Comparison of ENCODE assay signal across 17 cellular contexts in genomic region chrX:17413228-17413627, GRCh38. TPM values are rescaled to one million over a fixed set of nuclear protein-coding genes. Genes with fewer than 3 reads are reported as not detected.
DNase-seq lines count a peak whose midpoint lies in the region; ATAC-seq, FAIRE-seq and TF ChIP-seq lines count a peak whose summit lies in the region.
"Had no signal": no experiment of that assay in that cellular context is flagged by ENCODE, and none has a peak within 500 bp of the region (broad histone marks: within the 10 kb centered on the region; RNA-seq: fewer than 3 reads in every experiment).

No MANE protein-coding gene starts in this region.

- no peak for FAIRE-seq in urothelium cell line (lab: Jason Lieb, UNC)

- H3K36me3 ChIP-seq in SJCRH30, result no peaks in the 10 kb centered on the region
- H3K36me3 ChIP-seq: BLaER1, esophagus muscularis mucosa, HAP-1 had no signal

- no peak overlapping the region for H3K27ac ChIP-seq in SJCRH30
- H3K27ac ChIP-seq: BLaER1, body of pancreas, esophagus muscularis mucosa had no signal

- DNase-seq in activated naive CD4-positive, alpha-beta T cell treated with anti-CD3 and anti-CD28 coated beads for 36 hours, result no peak
- no peak for DNase-seq in activated naive CD4-positive, alpha-beta T cell treated with anti-CD3 and anti-CD28 coated beads, Interleukin-2, amount 10 ng/mL, durations not matched to agents 7 days and 5 days
- DNase-seq in RKO (ENCODE audit: low spot score), result peak; percentile 11
- peak; percentile 79 for DNase-seq in fibroblast of gingiva (ENCODE audit: low read depth)
- DNase-seq in stimulated activated naive CD8-positive, alpha-beta T cell treated with anti-CD3 and anti-CD28 coated beads, Interleukin-15, amount 100 ng/mL, for 72 hours, result no peak
- DNase-seq in urothelium cell line (ENCODE audit: low spot score), result no peak
- DNase-seq in SJCRH30, result no peak
- DNase-seq in activated CD8-positive, alpha-beta T cell treated with anti-CD3 and anti-CD28 coated beads for 36 hours, result no peak
- DNase-seq: activated CD8-positive, alpha-beta memory T cell treated with anti-CD3 and anti-CD28 coated beads, Interleukin-2, amount 10 ng/mL, durations not matched to agents 7 days and 5 days; body of pancreas; NCI-H82; nucleus accumbens; stimulated activated CD4-positive, alpha-beta T cell treated with anti-CD3 and anti-CD28 coated beads, Interleukin-2, amount 100 ng/mL, for 24 hours; stimulated activated naive CD4-positive, alpha-beta T cell treated with Interleukin-2 at 50 U/mL for 16 hours had no signal

- no peaks in the 10 kb centered on the region for H3K9me3 Mint-ChIP-seq in activated naive CD4-positive, alpha-beta T cell treated with anti-CD3 and anti-CD28 coated beads for 36 hours
- no peaks in the 10 kb centered on the region for H3K9me3 Mint-ChIP-seq in activated naive CD4-positive, alpha-beta T cell treated with anti-CD3 and anti-CD28 coated beads, Interleukin-2, amount 10 ng/mL, durations not matched to agents 7 days and 5 days
- H3K9me3 Mint-ChIP-seq in stimulated activated naive CD8-positive, alpha-beta T cell treated with anti-CD3 and anti-CD28 coated beads, Interleukin-15, amount 100 ng/mL, for 72 hours, result no peaks in the 10 kb centered on the region
- H3K9me3 Mint-ChIP-seq in activated CD8-positive, alpha-beta T cell treated with anti-CD3 and anti-CD28 coated beads for 36 hours, result no peaks in the 10 kb centered on the region

- no peak for TF ChIP-seq CTCF in activated CD8-positive, alpha-beta T cell treated with anti-CD3 and anti-CD28 coated beads for 36 hours (IDR thresholded peaks at IDR 0.05)

- H3K4me1 ChIP-seq in SJCRH30, result no peaks in the 10 kb centered on the region
- H3K4me1 ChIP-seq: BLaER1, body of pancreas, HAP-1 had no signal

- peak; percentile 71 for ATAC-seq in stimulated activated naive CD8-positive, alpha-beta T cell treated with anti-CD3 and anti-CD28 coated beads, Interleukin-15, amount 100 ng/mL, for 72 hours
- ATAC-seq in activated CD8-positive, alpha-beta T cell treated with anti-CD3 and anti-CD28 coated beads for 36 hours, result no peak
- ATAC-seq: activated CD8-positive, alpha-beta memory T cell treated with anti-CD3 and anti-CD28 coated beads, Interleukin-2, amount 10 ng/mL, durations not matched to agents 7 days and 5 days; body of pancreas had no signal

- POLR2A ChIA-PET in activated CD8-positive, alpha-beta T cell treated with anti-CD3 and anti-CD28 coated beads for 36 hours (lab: Charles Lee), result no interaction called here

- H3K27me3 ChIP-seq in SJCRH30, result no peaks in the 10 kb centered on the region
- H3K27me3 ChIP-seq: body of pancreas, esophagus muscularis mucosa had no signal

- intact Hi-C loops in activated naive CD4-positive, alpha-beta T cell treated with anti-CD3 and anti-CD28 coated beads for 36 hours (cut with micrococcal nuclease), result loop anchor here (1.0 kb wide), 2 partner anchors 28 to 35 kb away; no protein-coding TSS in a partner anchor
- intact Hi-C loops in activated CD8-positive, alpha-beta T cell treated with anti-CD3 and anti-CD28 coated beads for 36 hours (cut with micrococcal nuclease), result no loop called here

- H3K27ac Mint-ChIP-seq in activated naive CD4-positive, alpha-beta T cell treated with anti-CD3 and anti-CD28 coated beads for 36 hours, result peak overlapping the region; percentile 7
- H3K27ac Mint-ChIP-seq in activated naive CD4-positive, alpha-beta T cell treated with anti-CD3 and anti-CD28 coated beads, Interleukin-2, amount 10 ng/mL, durations not matched to agents 7 days and 5 days, result no peak overlapping the region
- peak overlapping the region in 1 of 2 donors; percentile 90 for H3K27ac Mint-ChIP-seq in stimulated activated naive CD8-positive, alpha-beta T cell treated with anti-CD3 and anti-CD28 coated beads, Interleukin-15, amount 100 ng/mL, for 72 hours
- no peak overlapping the region for H3K27ac Mint-ChIP-seq in activated CD8-positive, alpha-beta T cell treated with anti-CD3 and anti-CD28 coated beads for 36 hours
- H3K27ac Mint-ChIP-seq: activated CD8-positive, alpha-beta memory T cell treated with anti-CD3 and anti-CD28 coated beads, Interleukin-2, amount 10 ng/mL, durations not matched to agents 7 days and 5 days had no signal

- peaks cover 15% of the 10 kb centered on the region for H3K27me3 Mint-ChIP-seq in activated naive CD4-positive, alpha-beta T cell treated with anti-CD3 and anti-CD28 coated beads for 36 hours (ENCODE audit: low read depth)
- no peaks in the 10 kb centered on the region for H3K27me3 Mint-ChIP-seq in activated naive CD4-positive, alpha-beta T cell treated with anti-CD3 and anti-CD28 coated beads, Interleukin-2, amount 10 ng/mL, durations not matched to agents 7 days and 5 days
- H3K27me3 Mint-ChIP-seq in stimulated activated naive CD8-positive, alpha-beta T cell treated with anti-CD3 and anti-CD28 coated beads, Interleukin-15, amount 100 ng/mL, for 72 hours, result peaks cover 23% of the 10 kb centered on the region
- H3K27me3 Mint-ChIP-seq in activated CD8-positive, alpha-beta T cell treated with anti-CD3 and anti-CD28 coated beads for 36 hours, result peaks cover 3% of the 10 kb centered on the region
- H3K27me3 Mint-ChIP-seq: activated CD8-positive, alpha-beta memory T cell treated with anti-CD3 and anti-CD28 coated beads, Interleukin-2, amount 10 ng/mL, durations not matched to agents 7 days and 5 days had no signal

- no peak overlapping the region for H3K4me3 ChIP-seq in SJCRH30
- H3K4me3 ChIP-seq: BLaER1, body of pancreas, esophagus muscularis mucosa, HAP-1 had no signal

- CTCF ChIA-PET in activated naive CD4-positive, alpha-beta T cell treated with anti-CD3 and anti-CD28 coated beads for 36 hours (lab: Charles Lee), result interaction anchor here (1.2 kb wide), 1 partner anchor 178 kb away, joined by 3 read pairs; no protein-coding TSS in a partner anchor
- CTCF ChIA-PET in activated naive CD4-positive, alpha-beta T cell treated with anti-CD3 and anti-CD28 coated beads, Interleukin-2, amount 10 ng/mL, durations not matched to agents 7 days and 5 days (lab: Charles Lee), result no interaction called here
- CTCF ChIA-PET in activated CD8-positive, alpha-beta T cell treated with anti-CD3 and anti-CD28 coated beads for 36 hours (lab: Charles Lee), result no interaction called here

- no peak overlapping the region for H3K4me3 Mint-ChIP-seq in activated naive CD4-positive, alpha-beta T cell treated with anti-CD3 and anti-CD28 coated beads for 36 hours
- H3K4me3 Mint-ChIP-seq in activated naive CD4-positive, alpha-beta T cell treated with anti-CD3 and anti-CD28 coated beads, Interleukin-2, amount 10 ng/mL, durations not matched to agents 7 days and 5 days, result no peak overlapping the region
- peak overlapping the region in 1 of 2 donors; percentile 57 for H3K4me3 Mint-ChIP-seq in stimulated activated naive CD8-positive, alpha-beta T cell treated with anti-CD3 and anti-CD28 coated beads, Interleukin-15, amount 100 ng/mL, for 72 hours
- no peak overlapping the region for H3K4me3 Mint-ChIP-seq in activated CD8-positive, alpha-beta T cell treated with anti-CD3 and anti-CD28 coated beads for 36 hours
- H3K4me3 Mint-ChIP-seq: activated CD8-positive, alpha-beta memory T cell treated with anti-CD3 and anti-CD28 coated beads, Interleukin-2, amount 10 ng/mL, durations not matched to agents 7 days and 5 days had no signal

- H3K36me3 Mint-ChIP-seq in activated naive CD4-positive, alpha-beta T cell treated with anti-CD3 and anti-CD28 coated beads for 36 hours (ENCODE audit: low read depth), result no peaks in the 10 kb centered on the region
- H3K36me3 Mint-ChIP-seq in activated naive CD4-positive, alpha-beta T cell treated with anti-CD3 and anti-CD28 coated beads, Interleukin-2, amount 10 ng/mL, durations not matched to agents 7 days and 5 days, result no peaks in the 10 kb centered on the region
- no peaks in the 10 kb centered on the region for H3K36me3 Mint-ChIP-seq in activated CD8-positive, alpha-beta T cell treated with anti-CD3 and anti-CD28 coated beads for 36 hours (ENCODE audit: low read depth)
- H3K36me3 Mint-ChIP-seq: activated CD8-positive, alpha-beta memory T cell treated with anti-CD3 and anti-CD28 coated beads, Interleukin-2, amount 10 ng/mL, durations not matched to agents 7 days and 5 days had no signal

- H3K4me1 Mint-ChIP-seq in activated naive CD4-positive, alpha-beta T cell treated with anti-CD3 and anti-CD28 coated beads for 36 hours (ENCODE audit: low read depth), result peaks cover 28% of the 10 kb centered on the region
- H3K4me1 Mint-ChIP-seq in activated naive CD4-positive, alpha-beta T cell treated with anti-CD3 and anti-CD28 coated beads, Interleukin-2, amount 10 ng/mL, durations not matched to agents 7 days and 5 days, result no peaks in the 10 kb centered on the region
- peaks cover 48% of the 10 kb centered on the region for H3K4me1 Mint-ChIP-seq in stimulated activated naive CD8-positive, alpha-beta T cell treated with anti-CD3 and anti-CD28 coated beads, Interleukin-15, amount 100 ng/mL, for 72 hours
- peaks cover 7% of the 10 kb centered on the region for H3K4me1 Mint-ChIP-seq in activated CD8-positive, alpha-beta T cell treated with anti-CD3 and anti-CD28 coated beads for 36 hours (ENCODE audit: low read depth)
- H3K4me1 Mint-ChIP-seq: activated CD8-positive, alpha-beta memory T cell treated with anti-CD3 and anti-CD28 coated beads, Interleukin-2, amount 10 ng/mL, durations not matched to agents 7 days and 5 days had no signal

- H3K9me3 ChIP-seq in SJCRH30 (replicated peaks), result no peaks in the 10 kb centered on the region
- H3K9me3 ChIP-seq: BLaER1, body of pancreas, esophagus muscularis mucosa, HAP-1 had no signal

RNA-seq across cellular contexts. Expression of gene NHS, which starts 38.2 kb away (rescaled TPM):
- total RNA-seq in activated naive CD4-positive, alpha-beta T cell treated with anti-CD3 and anti-CD28 coated beads for 36 hours, result 1 to 10 TPM; 7.8 to 8.9 TPM
- total RNA-seq in SJCRH30 (2014; rRNA removed; shearing (Covaris generic)), result 0.51 and 0.56 TPM in 2 replicates
- total RNA-seq in activated CD8-positive, alpha-beta T cell treated with anti-CD3 and anti-CD28 coated beads for 36 hours, result 1 to 10 TPM; 6.9 to 7.3 TPM

Comparison
In these comparisons a context has a peak if more than half of its experiments do, and no peak if none do; other contexts are left out.
1. DNase-seq: peak in RKO (single experiment) and fibroblast of gingiva (single experiment); none in activated naive CD4-positive, alpha-beta T cell treated with anti-CD3 and anti-CD28 coated beads for 36 hours (single experiment), activated naive CD4-positive, alpha-beta T cell treated with anti-CD3 and anti-CD28 coated beads, Interleukin-2, amount 10 ng/mL, durations not matched to agents 7 days and 5 days (single experiment), stimulated activated naive CD8-positive, alpha-beta T cell treated with anti-CD3 and anti-CD28 coated beads, Interleukin-15, amount 100 ng/mL, for 72 hours (0 of 2), urothelium cell line (single experiment), SJCRH30 (0 of 2) and activated CD8-positive, alpha-beta T cell treated with anti-CD3 and anti-CD28 coated beads for 36 hours (single experiment).